Comparison of ENCODE assay signal across 8 cellular contexts in genomic region chr4:184734758-184735157, GRCh38. TPM values are rescaled to one million over a fixed set of nuclear protein-coding genes. Genes with fewer than 3 reads are reported as not detected.
A peak's percentile ranks its signal among the peaks of the same experiment; 100 is the strongest.
DNase-seq lines count a peak whose midpoint lies in the region; TF ChIP-seq lines count a peak whose summit lies in the region.

No MANE protein-coding gene starts in this region.

- H3K27me3 Mint-ChIP-seq in osteocyte (ENCODE audit: unreplicated experiment), result no peaks in the 10 kb centered on the region

- peak overlapping the region; percentile 70; the same call in 1 of the 2 replicates for H3K4me3 ChIP-seq in GM08714 (ENCODE audit: low read length)
- peak overlapping the region; percentile 91 for H3K4me3 ChIP-seq in OCI-LY3 (ENCODE audit: low read length)
- peak overlapping the region; percentile 92 for H3K4me3 ChIP-seq in endocrine pancreas (ENCODE audit: control insufficient read depth, insufficient read depth, low read length)

- H3K4me1 Mint-ChIP-seq in osteocyte (ENCODE audit: unreplicated experiment), result peaks cover 34% of the 10 kb centered on the region

- no peaks in the 10 kb centered on the region for H3K36me3 ChIP-seq in OCI-LY3 (replicated peaks; ENCODE audit: low read depth, low read length)
- no peaks in the 10 kb centered on the region for H3K36me3 ChIP-seq in endocrine pancreas (ENCODE audit: control insufficient read depth, insufficient read depth, low read length)

- H4K20me1 ChIP-seq in OCI-LY3 (ENCODE audit: insufficient read depth, low read length), result peaks cover 4% of the 10 kb centered on the region; the same call in 1 of the 2 replicates

- no peaks in the 10 kb centered on the region for H3K9me3 ChIP-seq in OCI-LY3 (ENCODE audit: insufficient read depth, low read length)
- H3K9me3 ChIP-seq in endocrine pancreas (ENCODE audit: control insufficient read depth, low read length), result no peaks in the 10 kb centered on the region

- H3K9ac ChIP-seq in OCI-LY3 (ENCODE audit: low read length) (peak overlapping the region; percentile 66), endocrine pancreas (ENCODE audit: control insufficient read depth, insufficient read depth, low read length) (peak overlapping the region; percentile 1)

- peak overlapping the region; percentile 85 for H3K27ac Mint-ChIP-seq in osteocyte (ENCODE audit: unreplicated experiment)

- peak overlapping the region; percentile 12; the same call in 1 of the 2 replicates for H3K27ac ChIP-seq in OCI-LY3 (ENCODE audit: low read length)

- DNase-seq in osteocyte (ENCODE audit: extremely low spot score, unreplicated experiment), result no peak
- no peak for DNase-seq in cortex of kidney (lab: John Stamatoyannopoulos, UW)
- DNase-seq in erythroblast (lab: John Stamatoyannopoulos, UW), result no peak
- DNase-seq in ACHN, result no peak
- no peak for DNase-seq in activated CD4-positive, CD25-positive, alpha-beta regulatory T cell (lab: John Stamatoyannopoulos, UW)

- no peak for TF ChIP-seq POLR2A in erythroblast (IDR thresholded peaks at IDR 0.05; ENCODE audit: low read length)

- H2AFZ ChIP-seq in OCI-LY3 (ENCODE audit: low read depth, low read length), result peak overlapping the region; percentile 76; the same call in 1 of the 2 replicates

- no peaks in the 10 kb centered on the region for H3K27me3 ChIP-seq in OCI-LY3 (ENCODE audit: low read depth, low read length)
- no peaks in the 10 kb centered on the region for H3K27me3 ChIP-seq in endocrine pancreas (ENCODE audit: control insufficient read depth, insufficient read depth, low read length)

- TF ChIP-seq CTCF in OCI-LY3 (IDR thresholded peaks at IDR 0.05; ENCODE audit: low read depth, low read length) (no peak), osteocyte (IDR thresholded peaks at IDR 0.05) (no peak)

- H3K4me1 ChIP-seq in OCI-LY3 (ENCODE audit: low read length) (peaks cover 6% of the 10 kb centered on the region; the same call in 1 of the 2 replicates), endocrine pancreas (ENCODE audit: control insufficient read depth, insufficient read depth, low read length) (peaks cover 6% of the 10 kb centered on the region)

- peak overlapping the region; percentile 95 for H3K4me3 Mint-ChIP-seq in osteocyte (ENCODE audit: unreplicated experiment)

- H3K9me3 Mint-ChIP-seq in osteocyte (ENCODE audit: unreplicated experiment), result no peaks in the 10 kb centered on the region

- H3K4me2 ChIP-seq in OCI-LY3 (ENCODE audit: low read length), result peak overlapping the region; percentile 66

- in situ Hi-C loops in ACHN (cut with HindIII; ENCODE audit: low pct_ligation_motif_present, low pct_unique_long_range_greater_than_20kb, low sequenced_read_pairs), result no loop called here

- peaks cover 37% of the 10 kb centered on the region for H3K79me2 ChIP-seq in OCI-LY3 (ENCODE audit: low read length)

- no peaks in the 10 kb centered on the region for H3K36me3 Mint-ChIP-seq in osteocyte (ENCODE audit: unreplicated experiment)

RNA-seq across cellular contexts. Expression of gene CENPU, which starts 0.9 kb away (rescaled TPM):
- total RNA-seq in osteocyte, result 6.9 and 8.8 TPM in 2 replicates
